Comparison of ENCODE assay signal across 17 cellular contexts in genomic region chr15:88645171-88646087, GRCh38. TPM values are rescaled to one million over a fixed set of nuclear protein-coding genes. Genes with fewer than 3 reads are reported as not detected.
DNase-seq lines count a peak whose midpoint lies in the region; ATAC-seq and TF ChIP-seq lines count a peak whose summit lies in the region.
"Had no signal": no experiment of that assay in that cellular context is flagged by ENCODE, and none has a peak within 500 bp of the region (broad histone marks: within the 10 kb centered on the region; RNA-seq: fewer than 3 reads in every experiment).

No MANE protein-coding gene starts in this region.

- no CpG with 5 or more reads among the region's 14 CpGs for WGBS in H9 (ENCODE audit: extremely low coverage, insufficient read length, low lambda C conversion rate)

- peak; percentile 22 for DNase-seq in activated CD4-positive, CD25-positive, alpha-beta regulatory T cell treated with anti-CD3 and anti-CD28 coated beads, Interleukin-2, amount 50 U/mL, for 72 hours
- DNase-seq in H9 (peak; percentile 17), sciatic nerve (ENCODE audit: low spot score) (peak; percentile 27), SHP77 (lab: John Stamatoyannopoulos, UW) (no peak), GDM1 (lab: John Stamatoyannopoulos, UW) (no peak)
- no peak for DNase-seq in activated naive CD8-positive, alpha-beta T cell treated with anti-CD3 and anti-CD28 coated beads, Interleukin-2, amount 10 ng/mL, durations not matched to agents 7 days and 5 days
- no peak for DNase-seq in stimulated activated CD4-positive, alpha-beta T cell treated with anti-CD3 and anti-CD28 coated beads, Interleukin-12 subunit alpha, Interleukin-12 subunit beta, amount 100 ng/mL, for 4 hours
- DNase-seq: 8988T; central memory CD4-positive, alpha-beta T cell; heart right ventricle; kidney glomerular epithelial cell; NCI-H146; PC-9 had no signal

- no peak overlapping the region for H3K4ac ChIP-seq in H9 (ENCODE audit: low read depth, low read length)

- no peak overlapping the region for H2BK12ac ChIP-seq in H9 (ENCODE audit: insufficient read length, low read depth, low read length)

- H4K20me1 ChIP-seq in H9 (ENCODE audit: control insufficient read depth, insufficient read depth, insufficient read length) = no peaks in the 10 kb centered on the region

- H3K27me3 ChIP-seq in H9 (ENCODE audit: insufficient read depth, low read length) = no peaks in the 10 kb centered on the region
- H3K27me3 ChIP-seq: heart right ventricle, upper lobe of left lung had no signal

- H3K27ac Mint-ChIP-seq in H9 = no peak overlapping the region
- H3K27ac Mint-ChIP-seq in activated naive CD8-positive, alpha-beta T cell treated with anti-CD3 and anti-CD28 coated beads, Interleukin-2, amount 10 ng/mL, durations not matched to agents 7 days and 5 days = peak overlapping the region; percentile 56

- no peaks in the 10 kb centered on the region for H3K79me1 ChIP-seq in H9 (ENCODE audit: insufficient read depth, low read depth, low read length, poor library complexity, severe bottlenecking)

- no peaks in the 10 kb centered on the region for H3K9me3 ChIP-seq in H9 (ENCODE audit: control insufficient read depth, low read depth, low read length)
- H3K9me3 ChIP-seq: heart right ventricle, prostate gland, upper lobe of left lung had no signal

- no peak overlapping the region for H4K91ac ChIP-seq in H9 (ENCODE audit: insufficient read length, low read depth, low read length)

- H2BK15ac ChIP-seq in H9 (ENCODE audit: low read depth, low read length) = no peak overlapping the region

- H3K23me2 ChIP-seq in H9 (ENCODE audit: insufficient read length, low read depth, low read length, poor library complexity, severe bottlenecking) = no peaks in the 10 kb centered on the region

- H3K14ac ChIP-seq in H9 (ENCODE audit: insufficient read depth, low read length) = no peak overlapping the region

- intact Hi-C loops in sciatic nerve (cut with DNase I) = loop anchor here (2.0 kb wide), 1 partner anchor 79 kb away; no protein-coding TSS in a partner anchor

- H2BK5ac ChIP-seq in H9 (ENCODE audit: insufficient read length, low read length) = no peak overlapping the region

- no peak overlapping the region for H2AK5ac ChIP-seq in H9 (ENCODE audit: insufficient read length, low read length)

- H3K4me3 Mint-ChIP-seq in H9 = no peak overlapping the region
- H3K4me3 Mint-ChIP-seq in activated naive CD8-positive, alpha-beta T cell treated with anti-CD3 and anti-CD28 coated beads, Interleukin-2, amount 10 ng/mL, durations not matched to agents 7 days and 5 days = no peak overlapping the region

- no peak overlapping the region for H3K23ac ChIP-seq in H9 (ENCODE audit: insufficient read length, low read depth, low read length)

- no peak for TF ChIP-seq CTCF in H9 (conservative IDR thresholded peaks at IDR 0.05)

- no peaks in the 10 kb centered on the region; a peak in 1 of 7 replicates for H3K36me3 Mint-ChIP-seq in H9 (ENCODE audit: insufficient read depth in 1 of 3, low read depth in 3 of 3)
- peaks cover 39% of the 10 kb centered on the region for H3K36me3 Mint-ChIP-seq in activated naive CD8-positive, alpha-beta T cell treated with anti-CD3 and anti-CD28 coated beads, Interleukin-2, amount 10 ng/mL, durations not matched to agents 7 days and 5 days

- H3K56ac ChIP-seq in H9 (ENCODE audit: insufficient read length, low read depth, low read length) = no peak overlapping the region

- H3K27ac ChIP-seq in H9 (ENCODE audit: insufficient read length, low read depth, low read length) = no peak overlapping the region
- H3K27ac ChIP-seq: heart right ventricle, HL-60, PC-9, prostate gland, upper lobe of left lung had no signal

- no peaks in the 10 kb centered on the region for H3K79me2 ChIP-seq in H9 (ENCODE audit: insufficient read depth, low read length)

- H4K8ac ChIP-seq in H9 (replicated peaks; ENCODE audit: insufficient read length, low read depth, low read length) = no peak overlapping the region

- peaks cover 10% of the 10 kb centered on the region in 2 experiments; a peak in 3 of 4 replicates for H3K4me1 Mint-ChIP-seq in H9
- peaks cover 58% of the 10 kb centered on the region for H3K4me1 Mint-ChIP-seq in activated naive CD8-positive, alpha-beta T cell treated with anti-CD3 and anti-CD28 coated beads, Interleukin-2, amount 10 ng/mL, durations not matched to agents 7 days and 5 days

- no peaks in the 10 kb centered on the region; the same call in none of the 2 replicates for H3K27me3 Mint-ChIP-seq in H9 (ENCODE audit: low read depth)
- no peaks in the 10 kb centered on the region for H3K27me3 Mint-ChIP-seq in activated naive CD8-positive, alpha-beta T cell treated with anti-CD3 and anti-CD28 coated beads, Interleukin-2, amount 10 ng/mL, durations not matched to agents 7 days and 5 days

- H2BK20ac ChIP-seq in H9 (ENCODE audit: low read depth, low read length, poor library complexity, severe bottlenecking) = no peak overlapping the region

- no peak overlapping the region for H3K9ac ChIP-seq in H9 (ENCODE audit: extremely low read depth, insufficient read length, low read length)

- ATAC-seq in activated CD4-positive, CD25-positive, alpha-beta regulatory T cell treated with anti-CD3 and anti-CD28 coated beads, Interleukin-2, amount 50 U/mL, for 24 hours = no peak
- ATAC-seq in activated naive CD8-positive, alpha-beta T cell treated with anti-CD3 and anti-CD28 coated beads, Interleukin-2, amount 10 ng/mL, durations not matched to agents 7 days and 5 days (ENCODE audit: low read depth) = no peak
- no peak for ATAC-seq in sciatic nerve
- ATAC-seq: heart right ventricle had no signal

- no peak overlapping the region for H2BK120ac ChIP-seq in H9 (ENCODE audit: low read depth, low read length, poor library complexity, severe bottlenecking)

- no peak overlapping the region for H3K18ac ChIP-seq in H9 (ENCODE audit: insufficient read length, low read depth, low read length)

- H3T11ph ChIP-seq in H9 (ENCODE audit: low read length) = no peak overlapping the region

- H4K5ac ChIP-seq in H9 (ENCODE audit: insufficient read length, low read depth, low read length) = no peak overlapping the region

- no peak overlapping the region for H3K4me2 ChIP-seq in H9 (ENCODE audit: insufficient read depth, insufficient read length, low read length)
- H3K4me2 ChIP-seq: PC-9 had no signal

- no peaks in the 10 kb centered on the region for H3K9me3 Mint-ChIP-seq in H9
- no peaks in the 10 kb centered on the region for H3K9me3 Mint-ChIP-seq in activated naive CD8-positive, alpha-beta T cell treated with anti-CD3 and anti-CD28 coated beads, Interleukin-2, amount 10 ng/mL, durations not matched to agents 7 days and 5 days

- H2AFZ ChIP-seq in H9 (ENCODE audit: low read length) = no peak overlapping the region
- H2AFZ ChIP-seq: PC-9 had no signal

- POLR2A ChIA-PET in activated naive CD8-positive, alpha-beta T cell treated with anti-CD3 and anti-CD28 coated beads, Interleukin-2, amount 10 ng/mL, durations not matched to agents 7 days and 5 days (lab: Charles Lee) = interaction anchor here (0.9 to 4.7 kb wide), 3 partner anchors 10 to 24 kb away, joined by 3 to 17 read pairs (median 4); partner anchors contain the start of gene AEN

- H3K4me1 ChIP-seq in H9 (ENCODE audit: insufficient read depth, low read length) = no peaks in the 10 kb centered on the region

RNA-seq across cellular contexts. Expression of gene ISG20, which starts 6.6 kb away (rescaled TPM):
- total RNA-seq in H9 (2021) = 4.4 and 7.4 TPM in 2 replicates
- total RNA-seq in activated naive CD8-positive, alpha-beta T cell treated with anti-CD3 and anti-CD28 coated beads, Interleukin-2, amount 10 ng/mL, durations not matched to agents 7 days and 5 days = 100 to 1,000 TPM; 209 to 215 TPM
- total RNA-seq in sciatic nerve = 20.2 TPM

RNA-seq across cellular contexts. Expression of gene AEN, which starts 24.3 kb away (rescaled TPM):
- total RNA-seq in H9 (2021) (132 and 136 TPM in 2 replicates), sciatic nerve (10.7 TPM)
- total RNA-seq in activated naive CD8-positive, alpha-beta T cell treated with anti-CD3 and anti-CD28 coated beads, Interleukin-2, amount 10 ng/mL, durations not matched to agents 7 days and 5 days = 10 to 100 TPM; 38.2 to 42.5 TPM

Comparison
In these comparisons a context has a peak if more than half of its experiments do, and no peak if none do; other contexts are left out.
1. DNase-seq: peak in activated CD4-positive, CD25-positive, alpha-beta regulatory T cell treated with anti-CD3 and anti-CD28 coated beads, Interleukin-2, amount 50 U/mL, for 72 hours (single experiment), H9 (single experiment) and sciatic nerve (single experiment); none in activated naive CD8-positive, alpha-beta T cell treated with anti-CD3 and anti-CD28 coated beads, Interleukin-2, amount 10 ng/mL, durations not matched to agents 7 days and 5 days (single experiment), stimulated activated CD4-positive, alpha-beta T cell treated with anti-CD3 and anti-CD28 coated beads, Interleukin-12 subunit alpha, Interleukin-12 subunit beta, amount 100 ng/mL, for 4 hours (single experiment), SHP77 (0 of 2) and GDM1 (single experiment).